8 cellular contexts compared by ENCODE assay signal in the genomic region with DNA sequence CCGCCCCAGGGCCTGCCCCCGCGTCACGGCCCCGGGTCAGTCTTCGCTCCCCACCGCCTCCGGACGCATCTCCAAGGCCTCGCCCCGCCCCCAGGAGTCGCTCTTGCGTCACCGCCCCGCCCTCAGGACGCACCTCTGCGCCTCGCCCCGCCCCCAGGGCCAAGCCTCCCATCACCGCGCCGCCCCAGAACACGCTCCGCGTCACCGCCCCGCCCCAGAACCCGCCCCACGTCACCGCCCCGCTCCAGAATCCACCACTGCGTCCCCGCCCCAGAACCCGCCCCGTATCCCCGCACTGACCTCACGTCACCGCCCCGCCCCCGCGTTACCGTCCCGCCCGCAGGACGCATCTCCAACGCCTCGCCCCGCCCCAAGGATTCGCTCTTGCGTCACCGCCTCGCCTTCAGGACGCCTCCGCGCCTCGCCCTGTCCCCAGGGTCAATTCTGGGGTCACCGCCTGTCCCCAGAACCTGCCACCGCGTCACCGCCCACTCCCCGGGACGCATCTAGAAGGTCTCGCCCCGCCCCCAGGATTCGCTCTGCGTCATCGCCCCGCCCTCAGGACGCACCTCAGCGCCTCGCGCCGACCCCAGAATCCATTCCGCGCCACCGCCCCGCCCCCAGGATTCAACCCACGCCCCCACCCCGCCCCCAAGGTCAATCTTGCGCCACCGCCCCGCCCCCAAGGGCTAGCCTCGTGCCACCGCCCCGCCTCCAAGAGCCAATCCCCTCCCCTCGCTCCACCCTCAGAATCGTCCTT. TPM values are rescaled to one million over a fixed set of nuclear protein-coding genes. Genes with fewer than 3 reads are reported as not detected.
A peak's percentile ranks its signal among the peaks of the same experiment; 100 is the strongest.
DNase-seq lines count a peak whose midpoint lies in the region; ATAC-seq and TF ChIP-seq lines count a peak whose summit lies in the region.

No MANE protein-coding gene starts in this region.

- H3K4me1 ChIP-seq in BE2C: no peaks in the 10 kb centered on the region; the same call in 1 of the 2 replicates

- H3K4me3 ChIP-seq in BE2C (ENCODE audit: low read depth, low read length): peak overlapping the region; percentile 47

- no peaks in the 10 kb centered on the region for H3K9me3 ChIP-seq in BE2C

- DNase-seq in BE2C (peak; percentile 97), NCI-H526 treated with DMSO at 0.1 percent for 48 hours (lab: John Stamatoyannopoulos, UW) (peak; percentile 96), cortex of kidney (lab: John Stamatoyannopoulos, UW) (peak; percentile 76), left lobe of liver (ENCODE audit: low spot score) (peak; percentile 100)
- peak; percentile 100 for DNase-seq in activated CD4-positive, alpha-beta T cell treated with anti-CD3 and anti-CD28 coated beads, Interleukin-2, amount 50 U/mL, for 1 hour
- DNase-seq in stimulated activated CD4-positive, alpha-beta T cell treated with anti-CD3 and anti-CD28 coated beads, Interleukin-2, amount 100 ng/mL, for 24 hours: peak; percentile 100

- H3K27me3 ChIP-seq in BE2C: no peaks in the 10 kb centered on the region

- no peaks in the 10 kb centered on the region for H3K36me3 ChIP-seq in BE2C

- no peak for TF ChIP-seq CTCF in BE2C (IDR thresholded peaks at IDR 0.05; ENCODE audit: low read depth, low read length)

- ATAC-seq in GM19351 (IDR thresholded peaks at IDR 0.05; ENCODE audit: unreplicated experiment) (peak; percentile 37), HG03520 (IDR thresholded peaks at IDR 0.05; ENCODE audit: unreplicated experiment) (peak; percentile 44), left lobe of liver (peak; percentile 65)

RNA-seq across cellular contexts. Expression of a gene that starts 0.4 kb away (rescaled TPM):
- polyA plus RNA-seq in BE2C (2012; ENCODE audit: insufficient read depth, insufficient read length, low read depth): 6.3 TPM
- 8.7 TPM for total RNA-seq in left lobe of liver

RNA-seq across cellular contexts. Expression of a gene that starts 2.2 kb away (rescaled TPM):
- polyA plus RNA-seq in BE2C (2012; ENCODE audit: insufficient read depth, insufficient read length, low read depth): 3.0 TPM
- 10.0 TPM for total RNA-seq in left lobe of liver

RNA-seq across cellular contexts. Expression of a gene that starts 48.6 kb away (rescaled TPM):
- not detected for polyA plus RNA-seq in BE2C (2012; ENCODE audit: insufficient read depth, insufficient read length, low read depth)
- total RNA-seq in left lobe of liver: 0.83 TPM

Comparison
In these comparisons a context has a peak if more than half of its experiments do, and no peak if none do; other contexts are left out.
1. Peak in every context shown above with its lines: DNase-seq, ATAC-seq and H3K4me3 ChIP-seq.